ENCODE assay signal across 1 cellular context in genomic region chr3:46552538-46552937, GRCh38.
TF ChIP-seq lines count a peak whose summit lies in the region.

No MANE protein-coding gene starts in this region.

TF ChIP-seq in IMR-90, 13 proteins besides CTCF, POLR2A, EP300 and RAD21 (continued from another document):
- TF ChIP-seq NFE2L2 (IDR thresholded peaks at IDR 0.05; ENCODE audit: low read depth, low read length) (no peak), CHD1 (IDR thresholded peaks at IDR 0.05; ENCODE audit: low read depth, low read length) (no peak), BHLHE40 (IDR thresholded peaks at IDR 0.05; ENCODE audit: low read depth, low read length) (no peak), MXI1 (IDR thresholded peaks at IDR 0.05; ENCODE audit: borderline replicate concordance, low read depth, low read length) (no peak), CEBPB (IDR thresholded peaks at IDR 0.05; ENCODE audit: low read depth, low read length) (no peak)
- TF ChIP-seq, protein P1, sequence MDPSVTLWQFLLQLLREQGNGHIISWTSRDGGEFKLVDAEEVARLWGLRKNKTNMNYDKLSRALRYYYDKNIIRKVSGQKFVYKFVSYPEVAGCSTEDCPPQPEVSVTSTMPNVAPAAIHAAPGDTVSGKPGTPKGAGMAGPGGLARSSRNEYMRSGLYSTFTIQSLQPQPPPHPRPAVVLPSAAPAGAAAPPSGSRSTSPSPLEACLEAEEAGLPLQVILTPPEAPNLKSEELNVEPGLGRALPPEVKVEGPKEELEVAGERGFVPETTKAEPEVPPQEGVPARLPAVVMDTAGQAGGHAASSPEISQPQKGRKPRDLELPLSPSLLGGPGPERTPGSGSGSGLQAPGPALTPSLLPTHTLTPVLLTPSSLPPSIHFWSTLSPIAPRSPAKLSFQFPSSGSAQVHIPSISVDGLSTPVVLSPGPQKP (IDR thresholded peaks at IDR 0.05; ENCODE audit: borderline replicate concordance, low read depth, low read length) = no peak
